8 cellular contexts compared by ENCODE assay signal in the genomic region with DNA sequence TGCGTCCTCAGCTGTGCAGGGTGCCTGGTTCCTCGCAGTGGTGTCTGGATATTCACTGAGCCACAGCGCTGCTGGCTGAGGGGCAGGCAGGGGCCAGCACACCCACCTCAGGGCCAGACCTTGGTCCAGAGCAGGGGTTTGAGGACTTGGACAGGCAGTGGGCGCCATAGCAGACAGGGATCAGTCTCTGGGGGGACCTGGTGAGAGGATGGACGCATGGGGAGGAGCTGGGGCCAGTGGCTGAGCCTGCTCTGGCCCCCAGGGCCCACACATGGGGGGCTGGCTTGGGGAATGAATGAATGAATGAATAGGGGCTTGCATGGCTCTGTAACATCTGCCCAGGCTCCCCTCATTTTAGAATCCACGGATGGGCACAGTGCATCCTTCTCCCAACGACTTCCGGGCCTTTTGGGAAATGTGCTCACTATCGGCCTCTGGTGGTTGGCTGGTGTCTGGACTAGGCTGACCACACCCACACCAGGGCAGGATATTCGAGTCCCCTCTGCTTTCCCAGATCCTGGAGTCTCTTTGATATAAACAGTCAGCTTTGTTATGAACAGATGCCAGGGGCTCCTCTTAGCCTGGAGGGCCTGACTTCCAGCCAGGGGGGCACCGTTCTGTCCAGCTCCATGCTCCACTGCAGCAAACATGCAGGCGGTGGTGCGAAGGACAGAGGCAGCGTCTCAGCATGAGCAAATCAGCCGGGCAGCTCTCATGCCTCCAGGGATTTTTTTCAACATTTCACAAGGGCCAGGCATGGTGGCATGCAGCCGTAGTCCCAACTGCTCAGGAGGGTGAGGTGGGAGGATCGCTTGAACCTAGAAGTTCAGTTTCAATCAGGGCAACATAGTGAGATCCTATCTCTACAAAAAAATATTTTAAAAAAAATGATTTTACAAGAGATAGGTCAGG.
DNase-seq lines count a peak whose midpoint lies in the region; ATAC-seq, FAIRE-seq and TF ChIP-seq lines count a peak whose summit lies in the region.

No MANE protein-coding gene starts in this region.

- no CpG with 5 or more reads among the region's 17 CpGs for WGBS in mesendoderm (ENCODE audit: extremely low coverage, insufficient coverage, low lambda C conversion rate)
- WGBS in suprapubic skin, result 66% methylated on average over 17 of the region's 17 CpGs

- no TSS peak for BruUV-seq in endothelial cell of umbilical vein (replicated peaks; lab: Mats Ljungman, UMichigan)

- TF ChIP-seq CTCF in AG04449 (IDR thresholded peaks at IDR 0.05; ENCODE audit: insufficient read depth, low read length, missing control alignments), result peak; percentile 92
- peak; percentile 91 to 92 for TF ChIP-seq CTCF in endothelial cell of umbilical vein (IDR thresholded peaks at IDR 0.05; ENCODE audit: extremely low read depth in 1 of 2, insufficient read depth in 1 of 2, low read depth in 1 of 2, low read length in 2 of 2)
- peak; percentile 75 to 78 for TF ChIP-seq CTCF in suprapubic skin (IDR thresholded peaks at IDR 0.05)

- no peak overlapping the region for H3K9ac ChIP-seq in endothelial cell of umbilical vein (replicated peaks; ENCODE audit: extremely low read depth, insufficient read depth, low read length)
- no peak overlapping the region for H3K9ac ChIP-seq in mesendoderm (ENCODE audit: low read length)

- no peak for TF ChIP-seq POLR2A in GM12892 (IDR thresholded peaks at IDR 0.05; ENCODE audit: low read depth, low read length)
- TF ChIP-seq POLR2A in endothelial cell of umbilical vein (IDR thresholded peaks at IDR 0.05; ENCODE audit: low read depth, low read length), result no peak
- no peak for TF ChIP-seq POLR2A in suprapubic skin (IDR thresholded peaks at IDR 0.05)

- H3K79me1 ChIP-seq in mesendoderm (ENCODE audit: low read length), result no peaks in the 10 kb centered on the region

- H3K4me1 ChIP-seq in endothelial cell of umbilical vein (ENCODE audit: control insufficient read depth, extremely low read depth, insufficient read depth, low read length) (peaks cover 9% of the 10 kb centered on the region), mesendoderm (ENCODE audit: control insufficient read depth, low read depth, low read length) (no peaks in the 10 kb centered on the region), suprapubic skin (peaks cover 6% of the 10 kb centered on the region)

- intact Hi-C loops in endothelial cell of umbilical vein (cut with micrococcal nuclease), result loop anchor here (1.0 to 10.0 kb wide), 3 partner anchors 54 to 916 kb away; no protein-coding TSS in a partner anchor

- peaks cover 13 to 43% of the 10 kb centered on the region in 2 experiments for H3K36me3 ChIP-seq in endothelial cell of umbilical vein (ENCODE audit: control insufficient read depth in 2 of 2, extremely low read depth in 1 of 2, insufficient read depth in 2 of 2, low read length in 2 of 2)
- no peaks in the 10 kb centered on the region for H3K36me3 ChIP-seq in mesendoderm (ENCODE audit: control insufficient read depth, insufficient read depth, low read length)
- H3K36me3 ChIP-seq in suprapubic skin, result peaks cover 35% of the 10 kb centered on the region

- no peak overlapping the region for H2AK5ac ChIP-seq in mesendoderm (ENCODE audit: low read length)

- no peak overlapping the region for H2AFZ ChIP-seq in endothelial cell of umbilical vein (ENCODE audit: low read depth, low read length)

- H2BK120ac ChIP-seq in mesendoderm (ENCODE audit: low read depth, low read length), result no peak overlapping the region

- no peak for TF ChIP-seq EP300 in suprapubic skin (IDR thresholded peaks at IDR 0.05)

- no peak overlapping the region for H3K23ac ChIP-seq in mesendoderm (ENCODE audit: low read length)

- FAIRE-seq in GM12892 (lab: Jason Lieb, UNC) (peak; percentile 27), endothelial cell of umbilical vein (lab: Jason Lieb, UNC) (peak; percentile 92)

- CTCF ChIA-PET in AG04449 (lab: Yijun Ruan, JAX) (interaction anchor here (0.6 to 7.6 kb wide), 30 partner anchors 10 to 919 kb away, joined by 3 to 74 read pairs (median 3); a partner anchor contains a TSS), endothelial cell of umbilical vein (lab: Charles Lee) (interaction anchor here (1.0 to 4.4 kb wide), 12 partner anchors 9 to 201 kb away, joined by 3 to 41 read pairs (median 4); no protein-coding TSS in a partner anchor)

- H2BK5ac ChIP-seq in mesendoderm (ENCODE audit: low read length), result no peak overlapping the region

- H2BK15ac ChIP-seq in mesendoderm (replicated peaks; ENCODE audit: low read depth), result no peak overlapping the region

- H3K4me2 ChIP-seq in endothelial cell of umbilical vein (ENCODE audit: insufficient read depth, low read length), result no peak overlapping the region
- no peak overlapping the region for H3K4me2 ChIP-seq in mesendoderm (ENCODE audit: low read length)

- H3K79me2 ChIP-seq in endothelial cell of umbilical vein (ENCODE audit: control insufficient read depth, insufficient read depth, low read length) (peaks cover 2% of the 10 kb centered on the region), mesendoderm (ENCODE audit: control insufficient read depth, insufficient read depth, low read length) (no peaks in the 10 kb centered on the region)

- H3K9me1 ChIP-seq in endothelial cell of umbilical vein (replicated peaks; ENCODE audit: control insufficient read depth, extremely low read depth, insufficient read depth, low read length), result no peaks in the 10 kb centered on the region

- dilution Hi-C loops in endothelial cell of umbilical vein (cut with MboI; ENCODE audit: extremely low pct_ligation_motif_present, low sequenced_read_pairs), result loop anchor here (25.0 kb wide), 1 partner anchor 108 kb away; no protein-coding TSS in a partner anchor

- H3K9me3 ChIP-seq in endothelial cell of umbilical vein (replicated peaks; ENCODE audit: control insufficient read depth, insufficient read depth, low read length) (no peaks in the 10 kb centered on the region), suprapubic skin (no peaks in the 10 kb centered on the region)

- H3K18ac ChIP-seq in mesendoderm (ENCODE audit: low read length), result no peak overlapping the region

- H3K27me3 ChIP-seq in endothelial cell of umbilical vein (ENCODE audit: control insufficient read depth in 2 of 2, insufficient read depth in 2 of 2, low read length in 2 of 2) (no peaks in the 10 kb centered on the region), mesendoderm (ENCODE audit: insufficient read depth, low read length, poor library complexity) (no peaks in the 10 kb centered on the region), suprapubic skin (no peaks in the 10 kb centered on the region)

- H3K4ac ChIP-seq in mesendoderm (ENCODE audit: low read depth, low read length), result no peak overlapping the region

- H3K27ac ChIP-seq in endothelial cell of umbilical vein (ENCODE audit: insufficient read depth, low read depth, low read length) (no peak overlapping the region), mesendoderm (ENCODE audit: low read depth, low read length) (no peak overlapping the region), suprapubic skin (no peak overlapping the region)

- H4K20me1 ChIP-seq in endothelial cell of umbilical vein (replicated peaks; ENCODE audit: control insufficient read depth, extremely low read depth, insufficient read depth, low read length), result no peaks in the 10 kb centered on the region

- H4K5ac ChIP-seq in mesendoderm (ENCODE audit: low read length), result no peak overlapping the region

- no peak overlapping the region for H3K56ac ChIP-seq in mesendoderm (ENCODE audit: low read length)

- no peak for ATAC-seq in GM19452 (IDR thresholded peaks at IDR 0.05; ENCODE audit: unreplicated experiment)

- no peak overlapping the region for H4K8ac ChIP-seq in mesendoderm (ENCODE audit: low read depth, low read length)

- POLR2A ChIA-PET in AG04449 (lab: Yijun Ruan, JAX), result no interaction called here
- POLR2A ChIA-PET in endothelial cell of umbilical vein (lab: Charles Lee), result no interaction called here

- H3K4me3 ChIP-seq in AG04449 (ENCODE audit: low read depth, low read length) (no peak overlapping the region), endothelial cell of umbilical vein (replicated peaks in 1 of 3; ENCODE audit: insufficient read depth in 1 of 3, low read depth in 1 of 3, low read length in 3 of 3) (no peak overlapping the region), mesendoderm (ENCODE audit: low read length) (no peak overlapping the region), suprapubic skin (no peak overlapping the region)

- no peak for DNase-seq in AG04449 (ENCODE audit: low read depth, low spot score)
- DNase-seq in GM12892 (ENCODE audit: insufficient read length), result peak; percentile 62
- DNase-seq in NCI-H2196 (lab: John Stamatoyannopoulos, UW; ENCODE audit: unreplicated experiment), result peak; percentile 72
- DNase-seq in activated CD4-positive, alpha-beta T cell treated with anti-CD3 and anti-CD28 coated beads, Interleukin-2, amount 50 U/mL, for 1 hour, result peak; percentile 29
- DNase-seq in endothelial cell of umbilical vein (ENCODE audit: low read depth, low spot score), result peak; percentile 45
- DNase-seq in mesendoderm, result peak; percentile 79
- DNase-seq in suprapubic skin (ENCODE audit: low spot score in 2 of 2), result no peak

TF ChIP-seq in endothelial cell of umbilical vein, 7 proteins besides CTCF, POLR2A, EP300 and RAD21:
- TF ChIP-seq FOS (IDR thresholded peaks at IDR 0.05; ENCODE audit: borderline replicate concordance, insufficient read depth, low read length) (no peak), GATA2 (IDR thresholded peaks at IDR 0.05; ENCODE audit: insufficient read depth, insufficient read length, low read depth, low read length) (no peak), EZH2 (IDR thresholded peaks at IDR 0.05; ENCODE audit: borderline replicate concordance, low read depth, low read length, severe bottlenecking) (no peak), POLR2AphosphoS5 (IDR thresholded peaks at IDR 0.05; ENCODE audit: insufficient read depth, low read depth, low read length) (no peak), MYC (IDR thresholded peaks at IDR 0.05; ENCODE audit: low read depth, low read length) (no peak), JUN (IDR thresholded peaks at IDR 0.05; ENCODE audit: borderline replicate concordance, insufficient read depth, insufficient read length, low read depth) (no peak)
- TF ChIP-seq, protein P1, sequence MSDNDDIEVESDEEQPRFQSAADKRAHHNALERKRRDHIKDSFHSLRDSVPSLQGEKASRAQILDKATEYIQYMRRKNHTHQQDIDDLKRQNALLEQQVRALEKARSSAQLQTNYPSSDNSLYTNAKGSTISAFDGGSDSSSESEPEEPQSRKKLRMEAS (IDR thresholded peaks at IDR 0.05; ENCODE audit: insufficient read depth, insufficient read length), result no peak

Comparison
In these comparisons a context has a peak if more than half of its experiments do, and no peak if none do; other contexts are left out.
1. DNase-seq: peak in GM12892 (single experiment), NCI-H2196 (single experiment), activated CD4-positive, alpha-beta T cell treated with anti-CD3 and anti-CD28 coated beads, Interleukin-2, amount 50 U/mL, for 1 hour (single experiment), endothelial cell of umbilical vein (single experiment) and mesendoderm (single experiment); none in AG04449 (single experiment) and suprapubic skin (0 of 2).
2. Peak in every context shown above with its lines, with median percentiles within 50 percentile points of each other: CTCF ChIP-seq.